9 cellular contexts compared by ENCODE assay signal in the genomic region with DNA sequence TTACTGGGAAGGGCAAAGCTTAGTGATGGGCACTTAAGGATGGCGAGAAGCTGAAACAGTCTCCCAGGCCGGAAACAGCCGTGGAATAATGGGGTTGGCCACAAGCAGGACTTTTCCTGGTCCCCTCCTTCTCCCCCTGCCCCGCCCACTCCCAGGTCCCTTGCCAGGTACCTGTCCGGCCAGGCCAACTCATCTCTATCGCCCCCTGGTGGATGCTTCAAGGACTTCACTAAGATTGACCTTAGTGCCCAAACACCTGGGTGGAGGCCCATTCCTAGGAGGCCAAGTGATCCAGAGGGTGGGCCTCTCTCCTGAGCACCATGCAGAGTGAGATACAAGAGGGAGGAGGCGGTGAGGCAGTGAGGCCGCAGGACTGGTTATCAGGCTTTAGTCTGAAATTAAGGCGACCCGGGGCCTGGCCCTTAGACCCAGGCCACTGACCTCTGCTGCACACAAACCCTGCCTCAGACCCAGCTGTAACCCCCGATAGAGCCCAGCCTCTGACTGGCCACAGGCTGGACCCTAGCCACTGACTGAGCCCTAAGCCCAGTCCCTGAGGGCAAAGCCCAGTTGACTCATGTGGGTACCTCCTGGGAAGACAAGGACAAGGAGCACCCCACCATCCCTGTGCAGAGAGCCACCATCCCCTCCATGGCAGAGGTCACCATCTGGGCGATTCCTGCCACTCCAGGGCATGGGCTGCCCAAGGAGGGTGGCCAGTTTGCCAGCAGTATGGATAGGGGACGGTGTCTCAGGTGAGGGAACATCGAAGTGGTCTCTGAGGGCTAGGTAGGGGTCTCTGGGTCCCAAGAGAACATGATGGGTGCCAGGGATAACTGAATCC. TPM values are rescaled to one million over a fixed set of nuclear protein-coding genes. Genes with fewer than 3 reads are reported as not detected.
DNase-seq lines count a peak whose midpoint lies in the region; ATAC-seq, FAIRE-seq and TF ChIP-seq lines count a peak whose summit lies in the region.
"Had no signal": no experiment of that assay in that cellular context is flagged by ENCODE, and none has a peak within 500 bp of the region (broad histone marks: within the 10 kb centered on the region; RNA-seq: fewer than 3 reads in every experiment).

No MANE protein-coding gene starts in this region.

- ATAC-seq in DND-41 (ENCODE audit: insufficient read depth, low read depth) (peak; percentile 64), HG02678 (IDR thresholded peaks at IDR 0.05; ENCODE audit: unreplicated experiment) (peak; percentile 57), HG03457 (IDR thresholded peaks at IDR 0.05; ENCODE audit: unreplicated experiment) (no peak)

- in situ Hi-C loops in astrocyte of the spinal cord (cut with HindIII; ENCODE audit: low sequenced_read_pairs): no loop called here

- no peak overlapping the region for H2AFZ ChIP-seq in DND-41 (ENCODE audit: low read depth, low read length)
- H2AFZ ChIP-seq in keratinocyte (ENCODE audit: control insufficient read depth, low read length): no peak overlapping the region

- dilution Hi-C loops in keratinocyte (cut with MboI; ENCODE audit: extremely low pct_ligation_motif_present, low sequenced_read_pairs): no loop called here

- H3K9ac ChIP-seq in DND-41 (ENCODE audit: low read depth, low read length) (no peak overlapping the region), keratinocyte (ENCODE audit: control insufficient read depth, extremely low read depth, insufficient read depth, low read length) (no peak overlapping the region)

- H3K4me1 ChIP-seq in DND-41 (ENCODE audit: insufficient read depth, low read length) (no peaks in the 10 kb centered on the region), keratinocyte (ENCODE audit: control insufficient read depth, extremely low read depth, insufficient read depth, low read length) (no peaks in the 10 kb centered on the region)

- H3K36me3 ChIP-seq in DND-41 (ENCODE audit: insufficient read depth, low read length) (no peaks in the 10 kb centered on the region), keratinocyte (ENCODE audit: control insufficient read depth in 2 of 2, extremely low read depth in 1 of 2, insufficient read depth in 2 of 2, low read length in 2 of 2) (no peaks in the 10 kb centered on the region)

- H3K27ac ChIP-seq in DND-41 (ENCODE audit: low read length): no peak overlapping the region
- no peak overlapping the region for H3K27ac ChIP-seq in keratinocyte (ENCODE audit: control insufficient read depth, insufficient read depth, low read length)
- H3K27ac ChIP-seq: SK-N-MC had no signal

- H4K20me1 ChIP-seq in DND-41 (ENCODE audit: insufficient read depth, low read length) (peaks cover 3% of the 10 kb centered on the region; the same call in 1 of the 2 replicates), keratinocyte (ENCODE audit: control insufficient read depth, extremely low read depth, insufficient read depth, low read length) (no peaks in the 10 kb centered on the region)

- H3K4me3 ChIP-seq in DND-41 (ENCODE audit: low read depth in 1 of 2, low read length in 2 of 2) (no peak overlapping the region), astrocyte of the spinal cord (ENCODE audit: low read depth, low read length) (no peak overlapping the region), keratinocyte (ENCODE audit: control insufficient read depth in 2 of 3, extremely low read depth in 1 of 3, insufficient read depth in 2 of 3, low read depth in 1 of 3, low read length in 3 of 3) (no peak overlapping the region)
- H3K4me3 ChIP-seq: SK-N-MC had no signal

- H3K9me3 ChIP-seq in DND-41 (ENCODE audit: insufficient read depth, low read length, severe bottlenecking) (no peaks in the 10 kb centered on the region), keratinocyte (ENCODE audit: control insufficient read depth, low read depth, low read length) (no peaks in the 10 kb centered on the region)

- no peak overlapping the region for H3K4me2 ChIP-seq in DND-41 (ENCODE audit: insufficient read depth, low read length)
- H3K4me2 ChIP-seq in keratinocyte (ENCODE audit: control insufficient read depth, extremely low read depth, insufficient read depth, low read depth, low read length): no peak overlapping the region

- H3K27me3 ChIP-seq in DND-41 (ENCODE audit: insufficient read depth, low read length, poor library complexity) (no peaks in the 10 kb centered on the region), keratinocyte (ENCODE audit: control insufficient read depth, extremely low read depth, insufficient read depth, low read length) (no peaks in the 10 kb centered on the region)

- DNase-seq in DND-41 (peak; percentile 38), T-helper 1 cell (peak; percentile 44 to 67 (median 52)), astrocyte of the spinal cord (ENCODE audit: low read depth, low spot score) (no peak), keratinocyte (ENCODE audit: low read depth, low spot score) (peak; percentile 35), OCI-M2 (lab: John Stamatoyannopoulos, UW; ENCODE audit: unreplicated experiment) (no peak)
- DNase-seq in stimulated activated CD4-positive, alpha-beta T cell treated with anti-CD3 and anti-CD28 coated beads, Interleukin-4, amount 100 ng/mL, for 4 hours: peak; percentile 25 to 52

- H3K79me2 ChIP-seq in DND-41 (ENCODE audit: insufficient read depth, low read length): no peaks in the 10 kb centered on the region
- no peaks in the 10 kb centered on the region for H3K79me2 ChIP-seq in keratinocyte (ENCODE audit: control insufficient read depth, insufficient read depth, low read length)

- TF ChIP-seq CTCF in DND-41 (IDR thresholded peaks at IDR 0.05; ENCODE audit: borderline replicate concordance, extremely low read depth, low read length, poor library complexity, severe bottlenecking) (peak; percentile 72), astrocyte of the spinal cord (IDR thresholded peaks at IDR 0.05; ENCODE audit: low read depth, low read length) (peak; percentile 69), keratinocyte (optimal IDR thresholded peaks at IDR 0.05 in 1 of 3, IDR thresholded peaks at IDR 0.05 in 1 of 3, conservative IDR thresholded peaks at IDR 0.05 in 1 of 3; ENCODE audit: extremely low read depth in 1 of 3, insufficient read depth in 2 of 3, low read length in 3 of 3) (peak; percentile 75 to 87 (median 80))

- no peaks in the 10 kb centered on the region for H3K9me1 ChIP-seq in keratinocyte (ENCODE audit: control insufficient read depth, extremely low read depth, insufficient read depth, low read length)

- peak; percentile 48 for FAIRE-seq in keratinocyte (lab: Jason Lieb, UNC)

RNA-seq across cellular contexts. Expression of a gene that starts 37.6 kb away (rescaled TPM):
- 4.5 to 10.0 TPM (median 8.5 TPM) in 3 replicates for polyA plus RNA-seq in keratinocyte
- polyA plus RNA-seq in keratinocyte (2011; ENCODE audit: low read depth): 4.2 TPM
- polyA plus RNA-seq in keratinocyte (2011; cell fraction: cytosol; rRNA removed): 5.8 and 6.4 TPM in 2 replicates
- polyA plus RNA-seq in keratinocyte (2011; cell fraction: nucleus; rRNA removed): 34.3 and 50.3 TPM in 2 replicates
- 7.3 and 13.0 TPM in 2 replicates for polyA plus RNA-seq in keratinocyte (2012; ENCODE audit: low replicate concordance)
- polyA minus RNA-seq in keratinocyte: 8.1 to 27.4 TPM (median 13.3 TPM) in 3 replicates
- polyA minus RNA-seq in keratinocyte (2011; cell fraction: cytosol; rRNA and poly(A)+ RNA removed): 12.7 TPM
- polyA minus RNA-seq in keratinocyte (2011; cell fraction: nucleus; rRNA and poly(A)+ RNA removed): 22.4 and 27.5 TPM in 2 replicates

RNA-seq across cellular contexts. Expression of a gene that starts 41.7 kb away (rescaled TPM):
- polyA plus RNA-seq in keratinocyte: 45.3 to 58.4 TPM (median 54.9 TPM) in 3 replicates
- 11.3 TPM for polyA plus RNA-seq in keratinocyte (2011; ENCODE audit: low read depth)
- polyA plus RNA-seq in keratinocyte (2011; cell fraction: cytosol; rRNA removed): 37.6 and 51.8 TPM in 2 replicates
- 39.3 and 43.7 TPM in 2 replicates for polyA plus RNA-seq in keratinocyte (2011; cell fraction: nucleus; rRNA removed)
- 28.4 and 46.8 TPM in 2 replicates for polyA plus RNA-seq in keratinocyte (2012; ENCODE audit: low replicate concordance)
- 33.4 to 38.6 TPM (median 35.7 TPM) in 3 replicates for polyA minus RNA-seq in keratinocyte
- 29.7 TPM for polyA minus RNA-seq in keratinocyte (2011; cell fraction: cytosol; rRNA and poly(A)+ RNA removed)
- 18.0 and 34.1 TPM in 2 replicates for polyA minus RNA-seq in keratinocyte (2011; cell fraction: nucleus; rRNA and poly(A)+ RNA removed)

RNA-seq across cellular contexts. Expression of a gene that starts 50.6 kb away (rescaled TPM):
- 27.6 to 48.3 TPM (median 36.2 TPM) in 3 replicates for polyA plus RNA-seq in keratinocyte
- polyA plus RNA-seq in keratinocyte (2011; ENCODE audit: low read depth): 3.6 TPM
- 22.6 and 43.4 TPM in 2 replicates for polyA plus RNA-seq in keratinocyte (2011; cell fraction: cytosol; rRNA removed)
- 13.4 and 17.6 TPM in 2 replicates for polyA plus RNA-seq in keratinocyte (2011; cell fraction: nucleus; rRNA removed)
- polyA plus RNA-seq in keratinocyte (2012; ENCODE audit: low replicate concordance): 32.7 and 36.5 TPM in 2 replicates
- polyA minus RNA-seq in keratinocyte: 8.1 to 17.5 TPM (median 13.3 TPM) in 3 replicates
- 22.1 TPM for polyA minus RNA-seq in keratinocyte (2011; cell fraction: cytosol; rRNA and poly(A)+ RNA removed)
- 1.7 and 4.3 TPM in 2 replicates for polyA minus RNA-seq in keratinocyte (2011; cell fraction: nucleus; rRNA and poly(A)+ RNA removed)

Comparison
In these comparisons a context has a peak if more than half of its experiments do, and no peak if none do; other contexts are left out.
1. DNase-seq: peak in DND-41 (single experiment), T-helper 1 cell (5 of 5), keratinocyte (single experiment) and stimulated activated CD4-positive, alpha-beta T cell treated with anti-CD3 and anti-CD28 coated beads, Interleukin-4, amount 100 ng/mL, for 4 hours (2 of 2); none in astrocyte of the spinal cord (single experiment) and OCI-M2 (single experiment).
2. Peak in every context shown above with its lines, with median percentiles within 50 percentile points of each other: CTCF ChIP-seq.